In genomic region chr6:45543298-45544235, GRCh38 we compare ENCODE assay signal across 17 cellular contexts.
DNase-seq lines count a peak whose midpoint lies in the region; ATAC-seq, FAIRE-seq and TF ChIP-seq lines count a peak whose summit lies in the region.
"Had no signal": no experiment of that assay in that cellular context is flagged by ENCODE, and none has a peak within 500 bp of the region (broad histone marks: within the 10 kb centered on the region; RNA-seq: fewer than 3 reads in every experiment).

No MANE protein-coding gene starts in this region.

- H3K4me1 Mint-ChIP-seq in MCF 10A (ENCODE audit: insufficient read depth, unreplicated experiment) (peaks cover 6% of the 10 kb centered on the region), type B pancreatic cell (ENCODE audit: unreplicated experiment) (peaks cover 24% of the 10 kb centered on the region)
- H3K4me1 Mint-ChIP-seq in stimulated activated naive CD8-positive, alpha-beta T cell treated with anti-CD3 and anti-CD28 coated beads, Interleukin-15, amount 100 ng/mL, for 72 hours = peaks cover 17% of the 10 kb centered on the region

- H3K27ac Mint-ChIP-seq in MCF 10A (ENCODE audit: low read depth, unreplicated experiment) (peak overlapping the region; percentile 70), type B pancreatic cell (no peak overlapping the region)
- peak overlapping the region in 1 of 2 donors; percentile 62 for H3K27ac Mint-ChIP-seq in stimulated activated naive CD8-positive, alpha-beta T cell treated with anti-CD3 and anti-CD28 coated beads, Interleukin-15, amount 100 ng/mL, for 72 hours
- H3K27ac Mint-ChIP-seq: brain had no signal

- CTCF ChIA-PET in MCF 10A (lab: Yijun Ruan, JAX) = interaction anchor here (0.6 kb wide), 1 partner anchor 12 kb away, joined by 5 read pairs; no protein-coding TSS in a partner anchor

- H3K4me1 ChIP-seq in breast epithelium (no peaks in the 10 kb centered on the region), SJSA1 (replicated peaks) (peaks cover 38% of the 10 kb centered on the region), pancreas (peaks cover 0 to 3% (median 0%) of the 10 kb centered on the region in 3 donors)
- H3K4me1 ChIP-seq: parathyroid adenoma had no signal

- no peak overlapping the region for H3K4me3 Mint-ChIP-seq in MCF 10A (ENCODE audit: unreplicated experiment)
- H3K4me3 Mint-ChIP-seq in stimulated activated naive CD8-positive, alpha-beta T cell treated with anti-CD3 and anti-CD28 coated beads, Interleukin-15, amount 100 ng/mL, for 72 hours = no peak overlapping the region
- no peak overlapping the region for H3K4me3 Mint-ChIP-seq in type B pancreatic cell
- H3K4me3 Mint-ChIP-seq: brain had no signal

- ATAC-seq in stimulated activated naive CD8-positive, alpha-beta T cell treated with anti-CD3 and anti-CD28 coated beads, Interleukin-15, amount 100 ng/mL, for 72 hours = peak; percentile 80
- ATAC-seq in GM21619 (IDR thresholded peaks at IDR 0.05; ENCODE audit: unreplicated experiment) = no peak
- no peak for ATAC-seq in pancreas
- ATAC-seq: GM12878 had no signal

- TF ChIP-seq POLR2A in breast epithelium (IDR thresholded peaks at IDR 0.05) = no peak

- DNase-seq in MCF 10A (ENCODE audit: unreplicated experiment) (peak; percentile 34), breast epithelium (ENCODE audit: low spot score in 2 of 2) (no peak), SJSA1 (ENCODE audit: low read depth in 1 of 2, low spot score in 2 of 2) (peak in 1 of 2 experiments; percentile 42), fibroblast of peridontal ligament (ENCODE audit: extremely low read depth) (peak; percentile 66), type B pancreatic cell (ENCODE audit: extremely low spot score, unreplicated experiment) (no peak), pancreas (no peak)
- no peak for DNase-seq in stimulated activated naive CD8-positive, alpha-beta T cell treated with anti-CD3 and anti-CD28 coated beads, Interleukin-15, amount 100 ng/mL, for 72 hours
- DNase-seq: mesendoderm, NCI-H1092, NCI-H446 treated with DMSO at 0.1 percent for 48 hours, RPMI8226 had no signal

- H3K36me3 ChIP-seq in breast epithelium (no peaks in the 10 kb centered on the region), SJSA1 (peaks cover 34% of the 10 kb centered on the region), pancreas (no peaks in the 10 kb centered on the region)
- H3K36me3 ChIP-seq: vagina had no signal

- FAIRE-seq in pancreas (lab: Jason Lieb, UNC) = no peak
- FAIRE-seq: GM12878, H1 had no signal

- H3K27ac ChIP-seq in breast epithelium (no peak overlapping the region), SJSA1 (peak overlapping the region; percentile 22), pancreas (no peak overlapping the region)
- H3K27ac ChIP-seq: parathyroid adenoma, vagina had no signal

- no peaks in the 10 kb centered on the region for H3K9me3 Mint-ChIP-seq in MCF 10A (ENCODE audit: unreplicated experiment)
- no peaks in the 10 kb centered on the region for H3K9me3 Mint-ChIP-seq in stimulated activated naive CD8-positive, alpha-beta T cell treated with anti-CD3 and anti-CD28 coated beads, Interleukin-15, amount 100 ng/mL, for 72 hours
- no peaks in the 10 kb centered on the region for H3K9me3 Mint-ChIP-seq in type B pancreatic cell
- H3K9me3 Mint-ChIP-seq: brain had no signal

- no peaks in the 10 kb centered on the region for H3K27me3 ChIP-seq in breast epithelium
- no peaks in the 10 kb centered on the region for H3K27me3 ChIP-seq in SJSA1 (replicated peaks)
- H3K27me3 ChIP-seq in pancreas = no peaks in the 10 kb centered on the region
- H3K27me3 ChIP-seq: vagina had no signal

- no TSS peak for BruUV-seq in MCF 10A (replicated peaks; lab: Mats Ljungman, UMichigan)

- 77 to 92% methylated on average over 5 of the region's 5 CpGs for WGBS in pancreas, 2 donors

- no peaks in the 10 kb centered on the region for H3K36me3 Mint-ChIP-seq in MCF 10A (ENCODE audit: insufficient read depth, unreplicated experiment)
- peaks cover 4% of the 10 kb centered on the region for H3K36me3 Mint-ChIP-seq in type B pancreatic cell
- H3K36me3 Mint-ChIP-seq: brain had no signal

- intact Hi-C loops in MCF 10A (cut with micrococcal nuclease) = no loop called here
- intact Hi-C loops in breast epithelium (cut with DNase I; ENCODE audit: low total_unique reads) = no loop called here
- intact Hi-C loops in pancreas (cut with DNase I) = no loop called here

- POLR2A ChIA-PET in MCF 10A (lab: Yijun Ruan, JAX) = no interaction called here

- TF ChIP-seq CTCF in MCF 10A (IDR thresholded peaks at IDR 0.05; ENCODE audit: unreplicated experiment) (no peak), breast epithelium (IDR thresholded peaks at IDR 0.05) (no peak), type B pancreatic cell (conservative IDR thresholded peaks at IDR 0.05) (no peak), pancreas (IDR thresholded peaks at IDR 0.05) (no peak)

- H3K27me3 Mint-ChIP-seq in MCF 10A (ENCODE audit: insufficient read depth, unreplicated experiment) (no peaks in the 10 kb centered on the region), type B pancreatic cell (peaks cover 4% of the 10 kb centered on the region)
- H3K27me3 Mint-ChIP-seq in stimulated activated naive CD8-positive, alpha-beta T cell treated with anti-CD3 and anti-CD28 coated beads, Interleukin-15, amount 100 ng/mL, for 72 hours = no peaks in the 10 kb centered on the region
- H3K27me3 Mint-ChIP-seq: brain had no signal

- no peak overlapping the region for H3K4me3 ChIP-seq in breast epithelium
- no peak overlapping the region for H3K4me3 ChIP-seq in SJSA1
- no peak overlapping the region for H3K4me3 ChIP-seq in pancreas
- H3K4me3 ChIP-seq: GM12878, vagina had no signal

- H3K9me3 ChIP-seq in breast epithelium = no peaks in the 10 kb centered on the region
- H3K9me3 ChIP-seq in SJSA1 (replicated peaks) = no peaks in the 10 kb centered on the region
- no peaks in the 10 kb centered on the region for H3K9me3 ChIP-seq in pancreas
- H3K9me3 ChIP-seq: vagina had no signal

Comparison
In these comparisons a context has a peak if more than half of its experiments do, and no peak if none do; other contexts are left out.
1. DNase-seq: peak in MCF 10A (single experiment) and fibroblast of peridontal ligament (single experiment); none in breast epithelium (0 of 2), stimulated activated naive CD8-positive, alpha-beta T cell treated with anti-CD3 and anti-CD28 coated beads, Interleukin-15, amount 100 ng/mL, for 72 hours (0 of 2), type B pancreatic cell (single experiment) and pancreas (0 of 6).